Comparison of ENCODE assay signal across 41 cellular contexts in genomic region chr10:106728232-106728631, GRCh38.
"Had no signal": no experiment of that assay in that cellular context is flagged by ENCODE, and none has a peak within 500 bp of the region (broad histone marks: within the 10 kb centered on the region; RNA-seq: fewer than 3 reads in every experiment).

No MANE protein-coding gene starts in this region.

- H3K4me3 ChIP-seq: adrenal gland, ascending aorta, body of pancreas, breast epithelium, cardiac muscle cell had no signal

- H3K9me3 Mint-ChIP-seq: activated naive CD4-positive, alpha-beta T cell treated with anti-CD3 and anti-CD28 coated beads for 36 hours; activated naive CD4-positive, alpha-beta T cell treated with anti-CD3 and anti-CD28 coated beads, Interleukin-2, amount 50 U/mL, for 24 hours; activated naive CD8-positive, alpha-beta T cell treated with anti-CD3 and anti-CD28 coated beads for 36 hours; activated naive CD8-positive, alpha-beta T cell treated with anti-CD3 and anti-CD28 coated beads, Interleukin-2, amount 50 U/mL, for 24 hours; activated T-cell treated with anti-CD3 and anti-CD28 coated beads, Interleukin-2, amount 50 U/mL, for 4 hours; activated T-helper 1 cell treated with anti-CD3 and anti-CD28 coated beads, Interleukin-12 subunit alpha, Interleukin-12 subunit beta, Interleukin-2, Interleukin-4 antibody, amounts not matched to agents 30 ng/mL and 10 ng/mL and 1 ng/mL, durations not matched to agents 14 hours and 24 hours and 36 hours; activated T-helper 2 cell treated with anti-CD3 and anti-CD28 coated beads, Interferon-gamma antibody, Interleukin-2, Interleukin-4, amounts not matched to agents 10 μg/mL and 5 μg/mL and 100 μg/mL, durations not matched to agents 14 hours and 24 hours and 36 hours; brain had no signal

- H3K4me3 Mint-ChIP-seq: activated naive CD4-positive, alpha-beta T cell treated with anti-CD3 and anti-CD28 coated beads for 36 hours; activated naive CD4-positive, alpha-beta T cell treated with anti-CD3 and anti-CD28 coated beads, Interleukin-2, amount 10 ng/mL, durations not matched to agents 7 days and 5 days; activated naive CD4-positive, alpha-beta T cell treated with anti-CD3 and anti-CD28 coated beads, Interleukin-2, amount 50 U/mL, for 24 hours; activated naive CD8-positive, alpha-beta T cell; activated naive CD8-positive, alpha-beta T cell treated with anti-CD3 and anti-CD28 coated beads for 36 hours; activated naive CD8-positive, alpha-beta T cell treated with anti-CD3 and anti-CD28 coated beads, Interleukin-2, amount 10 ng/mL, durations not matched to agents 7 days and 5 days; activated naive CD8-positive, alpha-beta T cell treated with anti-CD3 and anti-CD28 coated beads, Interleukin-2, amount 50 U/mL, for 24 hours; activated T-cell treated with anti-CD3 and anti-CD28 coated beads, Interleukin-2, amount 50 U/mL, for 24 hours; activated T-cell treated with anti-CD3 and anti-CD28 coated beads, Interleukin-2, amount 50 U/mL, for 4 hours; activated T-cell treated with anti-CD3 and anti-CD28 coated beads, Interleukin-2, amount 50 U/mL, for 72 hours; activated T-helper 1 cell treated with anti-CD3 and anti-CD28 coated beads, Interleukin-12 subunit alpha, Interleukin-12 subunit beta, Interleukin-2, Interleukin-4 antibody, amounts not matched to agents 30 ng/mL and 10 ng/mL and 1 ng/mL, durations not matched to agents 14 hours and 24 hours and 36 hours; activated T-helper 17 cell treated with anti-CD3 and anti-CD28 coated beads, Interleukin-2, amount 50 U/mL, for 72 hours; brain; central memory CD8-positive, alpha-beta T cell had no signal

- H3K36me3 Mint-ChIP-seq: activated naive CD4-positive, alpha-beta T cell treated with anti-CD3 and anti-CD28 coated beads, Interleukin-2, amount 10 ng/mL, durations not matched to agents 7 days and 5 days; activated naive CD4-positive, alpha-beta T cell treated with anti-CD3 and anti-CD28 coated beads, Interleukin-2, amount 50 U/mL, for 24 hours; activated naive CD4-positive, alpha-beta T cell treated with anti-CD3 and anti-CD28 coated beads, Interleukin-2, amount 50 U/mL, for 72 hours; activated naive CD8-positive, alpha-beta T cell; activated naive CD8-positive, alpha-beta T cell treated with anti-CD3 and anti-CD28 coated beads for 36 hours; activated naive CD8-positive, alpha-beta T cell treated with anti-CD3 and anti-CD28 coated beads, Interleukin-2, amount 10 ng/mL, durations not matched to agents 7 days and 5 days; brain had no signal

- H3K36me3 ChIP-seq: adrenal gland, ascending aorta, brain microvascular endothelial cell, breast epithelium, cardiac muscle cell had no signal

- H3K4me1 Mint-ChIP-seq: activated naive CD4-positive, alpha-beta T cell treated with anti-CD3 and anti-CD28 coated beads, Interleukin-2, amount 10 ng/mL, durations not matched to agents 7 days and 5 days; activated naive CD4-positive, alpha-beta T cell treated with anti-CD3 and anti-CD28 coated beads, Interleukin-2, amount 50 U/mL, for 24 hours; activated naive CD8-positive, alpha-beta T cell treated with anti-CD3 and anti-CD28 coated beads for 36 hours; activated naive CD8-positive, alpha-beta T cell treated with anti-CD3 and anti-CD28 coated beads, Interleukin-2, amount 10 ng/mL, durations not matched to agents 7 days and 5 days; activated naive CD8-positive, alpha-beta T cell treated with anti-CD3 and anti-CD28 coated beads, Interleukin-2, amount 50 U/mL, for 24 hours; activated T-helper 17 cell treated with anti-CD3 and anti-CD28 coated beads, Interleukin-2, amount 50 U/mL, for 72 hours; brain; central memory CD8-positive, alpha-beta T cell had no signal

- DNase-seq: activated effector memory CD4-positive, alpha-beta T cell treated with anti-CD3 and anti-CD28 coated beads, Interleukin-2, amount 50 U/mL, for 16 hours; activated effector memory CD4-positive, alpha-beta T cell treated with Interleukin-2 at 50 U/mL for 16 hours; activated gamma-delta T cell; activated gamma-delta T cell treated with Interleukin-2 at 50 U/mL for 16 hours; activated naive CD4-positive, alpha-beta T cell; activated naive CD4-positive, alpha-beta T cell treated with anti-CD3 and anti-CD28 coated beads for 36 hours; activated naive CD4-positive, alpha-beta T cell treated with anti-CD3 and anti-CD28 coated beads, Interleukin-2, amount 10 ng/mL, durations not matched to agents 7 days and 5 days; activated naive CD4-positive, alpha-beta T cell treated with anti-CD3 and anti-CD28 coated beads, Interleukin-2, amount 50 U/mL, for 16 hours; activated naive CD4-positive, alpha-beta T cell treated with Interleukin-2 at 50 U/mL for 16 hours; activated naive CD8-positive, alpha-beta T cell treated with anti-CD3 and anti-CD28 coated beads for 36 hours; activated naive CD8-positive, alpha-beta T cell treated with anti-CD3 and anti-CD28 coated beads, Interleukin-2, amount 10 ng/mL, durations not matched to agents 7 days and 5 days; activated naive CD8-positive, alpha-beta T cell treated with anti-CD3 and anti-CD28 coated beads, Interleukin-2, amount 50 U/mL, for 24 hours; activated T-cell treated with anti-CD3 and anti-CD28 coated beads for 4 hours; activated T-cell treated with anti-CD3 and anti-CD28 coated beads, Interleukin-2, amount 50 U/mL, for 1 hour; activated T-cell treated with anti-CD3 and anti-CD28 coated beads, Interleukin-2, amount 50 U/mL, for 24 hours; activated T-cell treated with anti-CD3 and anti-CD28 coated beads, Interleukin-2, amount 50 U/mL, for 4 hours; activated T-cell treated with anti-CD3 and anti-CD28 coated beads, Interleukin-2, amount 50 U/mL, for 48 hours; activated T-cell treated with anti-CD3 and anti-CD28 coated beads, Interleukin-2, amount 50 U/mL, for 72 hours; adrenal gland; amniotic stem cell; amygdala; anterior cingulate cortex; aorta; body of pancreas; brain microvascular endothelial cell; caudate nucleus; central memory CD4-positive, alpha-beta T cell; cerebellar nuclear complex had no signal

- H3K27ac ChIP-seq: adrenal gland, ascending aorta, body of pancreas, brain microvascular endothelial cell, breast epithelium, cardiac muscle cell had no signal

- H3K4me1 ChIP-seq: adrenal gland, ascending aorta, body of pancreas, breast epithelium had no signal

- H3K27me3 ChIP-seq: adrenal gland, ascending aorta, body of pancreas, brain microvascular endothelial cell, breast epithelium, cardiac muscle cell had no signal

- H3K9me3 ChIP-seq: adrenal gland, ascending aorta, body of pancreas, breast epithelium had no signal

- FAIRE-seq: astrocyte, bronchial epithelial cell had no signal

- H3K27ac Mint-ChIP-seq: activated naive CD4-positive, alpha-beta T cell treated with anti-CD3 and anti-CD28 coated beads for 36 hours; activated naive CD4-positive, alpha-beta T cell treated with anti-CD3 and anti-CD28 coated beads, Interleukin-2, amount 10 ng/mL, durations not matched to agents 7 days and 5 days; activated naive CD4-positive, alpha-beta T cell treated with anti-CD3 and anti-CD28 coated beads, Interleukin-2, amount 50 U/mL, for 24 hours; activated naive CD4-positive, alpha-beta T cell treated with anti-CD3 and anti-CD28 coated beads, Interleukin-2, amount 50 U/mL, for 72 hours; activated naive CD8-positive, alpha-beta T cell; activated naive CD8-positive, alpha-beta T cell treated with anti-CD3 and anti-CD28 coated beads for 36 hours; activated naive CD8-positive, alpha-beta T cell treated with anti-CD3 and anti-CD28 coated beads, Interleukin-2, amount 10 ng/mL, durations not matched to agents 7 days and 5 days; activated naive CD8-positive, alpha-beta T cell treated with anti-CD3 and anti-CD28 coated beads, Interleukin-2, amount 50 U/mL, for 24 hours; activated T-cell treated with anti-CD3 and anti-CD28 coated beads, Interleukin-2, amount 50 U/mL, for 24 hours; activated T-cell treated with anti-CD3 and anti-CD28 coated beads, Interleukin-2, amount 50 U/mL, for 72 hours; activated T-helper 1 cell treated with anti-CD3 and anti-CD28 coated beads, Interleukin-12 subunit alpha, Interleukin-12 subunit beta, Interleukin-2, Interleukin-4 antibody, amounts not matched to agents 30 ng/mL and 10 ng/mL and 1 ng/mL, durations not matched to agents 14 hours and 24 hours and 36 hours; activated T-helper 17 cell treated with anti-CD3 and anti-CD28 coated beads, Interleukin-2, amount 50 U/mL, for 72 hours; activated T-helper 2 cell treated with anti-CD3 and anti-CD28 coated beads, Interferon-gamma antibody, Interleukin-2, Interleukin-4, amounts not matched to agents 10 μg/mL and 5 μg/mL and 100 μg/mL, durations not matched to agents 14 hours and 24 hours and 36 hours; brain had no signal

- ATAC-seq: activated naive CD4-positive, alpha-beta T cell treated with anti-CD3 and anti-CD28 coated beads, Interleukin-2, amount 50 U/mL, for 72 hours; activated naive CD8-positive, alpha-beta T cell treated with anti-CD3 and anti-CD28 coated beads, Interleukin-2, amount 50 U/mL, for 24 hours; activated T-cell treated with anti-CD3 and anti-CD28 coated beads, Interleukin-2, amount 50 U/mL, for 4 hours; activated T-cell treated with anti-CD3 and anti-CD28 coated beads, Interleukin-2, amount 50 U/mL, for 72 hours; activated T-helper 17 cell treated with anti-CD3 and anti-CD28 coated beads, Interleukin-2, amount 50 U/mL, for 72 hours; body of pancreas had no signal
